Comparison of ENCODE assay signal across 16 cellular contexts in genomic region chr4:139934336-139934735, GRCh38.
A peak's percentile ranks its signal among the peaks of the same experiment; 100 is the strongest.
DNase-seq lines count a peak whose midpoint lies in the region; FAIRE-seq and TF ChIP-seq lines count a peak whose summit lies in the region.
"Had no signal": no experiment of that assay in that cellular context is flagged by ENCODE, and none has a peak within 500 bp of the region (broad histone marks: within the 10 kb centered on the region; RNA-seq: fewer than 3 reads in every experiment).

No MANE protein-coding gene starts in this region.

- no peaks in the 10 kb centered on the region for H3K27me3 ChIP-seq in bronchial epithelial cell (ENCODE audit: control insufficient read depth, insufficient read depth, low read length)
- H3K27me3 ChIP-seq: heart left ventricle, neural progenitor cell had no signal

- TF ChIP-seq CTCF in bronchial epithelial cell (IDR thresholded peaks at IDR 0.05; ENCODE audit: insufficient read depth, low read length, severe bottlenecking) = no peak

- no peak overlapping the region for H3K4me3 Mint-ChIP-seq in activated naive CD4-positive, alpha-beta T cell treated with anti-CD3 and anti-CD28 coated beads for 36 hours
- H3K4me3 Mint-ChIP-seq: effector memory CD8-positive, alpha-beta T cell; neural progenitor cell had no signal

- intact Hi-C loops in activated naive CD4-positive, alpha-beta T cell treated with anti-CD3 and anti-CD28 coated beads for 36 hours (cut with micrococcal nuclease) = no loop called here

- no peaks in the 10 kb centered on the region for H3K4me1 Mint-ChIP-seq in activated naive CD4-positive, alpha-beta T cell treated with anti-CD3 and anti-CD28 coated beads for 36 hours (ENCODE audit: low read depth)

- no peaks in the 10 kb centered on the region for H3K36me3 Mint-ChIP-seq in activated naive CD4-positive, alpha-beta T cell treated with anti-CD3 and anti-CD28 coated beads for 36 hours (ENCODE audit: low read depth)
- H3K36me3 Mint-ChIP-seq: neural progenitor cell had no signal

- H3K9me3 Mint-ChIP-seq in activated naive CD4-positive, alpha-beta T cell treated with anti-CD3 and anti-CD28 coated beads for 36 hours = no peaks in the 10 kb centered on the region
- H3K9me3 Mint-ChIP-seq: effector memory CD8-positive, alpha-beta T cell; neural progenitor cell had no signal

- peak; percentile 22 for DNase-seq in DMS153 (lab: John Stamatoyannopoulos, UW)
- no peak for DNase-seq in DMS153 treated with DMSO at 0.1 percent for 48 hours (lab: John Stamatoyannopoulos, UW; ENCODE audit: unreplicated experiment)
- DNase-seq in NCI-H2171 (lab: John Stamatoyannopoulos, UW) = peak; percentile 44
- DNase-seq in bronchial epithelial cell (ENCODE audit: low read depth) = peak; percentile 16
- peak; percentile 82 for DNase-seq in retina
- no peak for DNase-seq in activated gamma-delta T cell (lab: John Stamatoyannopoulos, UW)
- DNase-seq in activated effector memory CD4-positive, alpha-beta T cell treated with anti-CD3 and anti-CD28 coated beads, Interleukin-2, amount 50 U/mL, for 16 hours = no peak
- no peak for DNase-seq in activated naive CD4-positive, alpha-beta T cell treated with anti-CD3 and anti-CD28 coated beads for 36 hours
- DNase-seq: 8988T; activated CD4-positive, alpha-beta T cell treated with anti-CD3 and anti-CD28 coated beads for 4 hours; activated T-cell treated with anti-CD3 and anti-CD28 coated beads, Interleukin-2, amount 50 U/mL, for 48 hours; effector memory CD8-positive, alpha-beta T cell; heart left ventricle; left colon had no signal

- FAIRE-seq in bronchial epithelial cell (lab: Jason Lieb, UNC) = no peak
- FAIRE-seq: GM12892 had no signal

- no peaks in the 10 kb centered on the region for H3K36me3 ChIP-seq in bronchial epithelial cell (ENCODE audit: control insufficient read depth, insufficient read depth, low read length)
- H3K36me3 ChIP-seq: heart left ventricle, neural progenitor cell had no signal

- CTCF ChIA-PET in activated naive CD4-positive, alpha-beta T cell treated with anti-CD3 and anti-CD28 coated beads for 36 hours (lab: Charles Lee) = no interaction called here

- H3K4me3 ChIP-seq in bronchial epithelial cell (ENCODE audit: low read depth, low read length) = no peak overlapping the region
- H3K4me3 ChIP-seq: heart left ventricle, neural progenitor cell had no signal

- no peak overlapping the region for H3K27ac Mint-ChIP-seq in activated naive CD4-positive, alpha-beta T cell treated with anti-CD3 and anti-CD28 coated beads for 36 hours
- H3K27ac Mint-ChIP-seq: effector memory CD8-positive, alpha-beta T cell; neural progenitor cell had no signal

- H3K27me3 Mint-ChIP-seq in activated naive CD4-positive, alpha-beta T cell treated with anti-CD3 and anti-CD28 coated beads for 36 hours (ENCODE audit: low read depth) = no peaks in the 10 kb centered on the region
- H3K27me3 Mint-ChIP-seq: effector memory CD8-positive, alpha-beta T cell had no signal

Comparison
In these comparisons a context has a peak if more than half of its experiments do, and no peak if none do; other contexts are left out.
1. DNase-seq: peak in DMS153 (single experiment), NCI-H2171 (single experiment), bronchial epithelial cell (single experiment) and retina (single experiment); none in DMS153 treated with DMSO at 0.1 percent for 48 hours (single experiment), activated gamma-delta T cell (single experiment), activated effector memory CD4-positive, alpha-beta T cell treated with anti-CD3 and anti-CD28 coated beads, Interleukin-2, amount 50 U/mL, for 16 hours (single experiment) and activated naive CD4-positive, alpha-beta T cell treated with anti-CD3 and anti-CD28 coated beads for 36 hours (single experiment).